ENCODE assay signal across 20 cellular contexts in the genomic region with DNA sequence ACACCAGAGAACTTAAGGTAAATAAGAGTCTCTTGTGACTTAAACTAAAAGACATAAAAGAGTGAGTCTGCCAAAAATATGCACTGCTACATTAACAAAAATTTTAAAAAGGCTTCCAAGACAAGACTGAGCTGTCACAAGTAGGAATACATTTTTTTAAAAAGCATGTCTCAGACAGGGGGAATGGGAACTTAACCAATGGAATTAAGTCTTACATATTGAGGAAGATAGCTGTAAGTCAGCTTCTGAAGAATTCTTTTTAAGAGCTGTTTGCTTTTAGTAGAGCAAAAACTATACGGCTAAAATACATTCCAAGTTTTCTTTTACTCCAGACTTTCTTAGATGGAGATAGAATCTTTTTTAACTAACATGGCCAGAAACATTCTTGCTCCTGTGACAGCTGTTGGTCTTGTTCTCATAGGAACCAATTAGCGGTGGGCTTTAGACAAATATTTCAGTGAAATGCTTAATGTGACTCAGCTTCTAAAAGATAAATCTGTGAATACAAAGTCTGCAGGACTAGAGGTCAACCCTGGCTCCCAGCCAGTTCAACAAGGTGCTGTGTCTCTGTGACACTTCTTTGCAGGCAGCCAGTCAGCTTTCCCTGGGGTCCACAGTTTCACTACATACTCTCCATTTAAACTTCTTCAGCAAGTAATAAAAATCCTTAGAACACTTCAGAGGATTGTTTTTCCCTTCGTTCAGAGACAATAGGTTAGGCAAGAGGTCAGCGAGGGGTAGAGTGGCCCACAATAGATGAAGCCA.
DNase-seq lines count a peak whose midpoint lies in the region; ATAC-seq and TF ChIP-seq lines count a peak whose summit lies in the region.
"Had no signal": no experiment of that assay in that cellular context is flagged by ENCODE, and none has a peak within 500 bp of the region (broad histone marks: within the 10 kb centered on the region; RNA-seq: fewer than 3 reads in every experiment).

No MANE protein-coding gene starts in this region.

- H3K9me3 Mint-ChIP-seq in HFFc6: no peaks in the 10 kb centered on the region
- no peaks in the 10 kb centered on the region for H3K9me3 Mint-ChIP-seq in progenitor cell of endocrine pancreas (ENCODE audit: low read depth)
- H3K9me3 Mint-ChIP-seq: CD4-positive, alpha-beta T cell had no signal

- no peak overlapping the region for H3K4me3 Mint-ChIP-seq in HFFc6
- H3K4me3 Mint-ChIP-seq in progenitor cell of endocrine pancreas (ENCODE audit: low read depth): no peak overlapping the region
- H3K4me3 Mint-ChIP-seq: activated naive CD8-positive, alpha-beta T cell; activated T-cell treated with anti-CD3 and anti-CD28 coated beads, Interleukin-2, amount 50 U/mL, for 24 hours; CD4-positive, alpha-beta T cell; naive thymus-derived CD4-positive, alpha-beta T cell had no signal

- TF ChIP-seq CTCF in HFFc6 (IDR thresholded peaks at IDR 0.05): no peak
- no peak for TF ChIP-seq CTCF in progenitor cell of endocrine pancreas (IDR thresholded peaks at IDR 0.05; ENCODE audit: unreplicated experiment)

- peaks cover 3% of the 10 kb centered on the region for H3K27me3 Mint-ChIP-seq in HFFc6 (ENCODE audit: insufficient read depth)
- no peaks in the 10 kb centered on the region for H3K27me3 Mint-ChIP-seq in progenitor cell of endocrine pancreas
- H3K27me3 Mint-ChIP-seq: activated naive CD8-positive, alpha-beta T cell; activated T-cell treated with anti-CD3 and anti-CD28 coated beads, Interleukin-2, amount 50 U/mL, for 24 hours; CD4-positive, alpha-beta T cell; naive thymus-derived CD4-positive, alpha-beta T cell had no signal

- DNase-seq in HFFc6: no peak
- DNase-seq in astrocyte of the hippocampus (ENCODE audit: low read depth, low spot score): peak; percentile 72
- DNase-seq in hepatic stellate cell (ENCODE audit: low spot score): peak; percentile 13
- no peak for DNase-seq in progenitor cell of endocrine pancreas (ENCODE audit: low spot score, unreplicated experiment)
- no peak for DNase-seq in stimulated activated CD4-positive, alpha-beta T cell treated with anti-CD3 and anti-CD28 coated beads, Interleukin-4, amount 100 ng/mL, for 1 hour
- DNase-seq in NOMO-1 treated with DMSO at 0.1 percent for 48 hours (lab: John Stamatoyannopoulos, UW; ENCODE audit: unreplicated experiment): no peak
- DNase-seq: activated CD4-positive, alpha-beta T cell treated with anti-CD3 and anti-CD28 coated beads, Interleukin-2, amount 50 U/mL, for 1 hour; activated T-cell treated with anti-CD3 and anti-CD28 coated beads, Interleukin-2, amount 50 U/mL, for 24 hours; CD4-positive, alpha-beta T cell; erythroblast; naive thymus-derived CD4-positive, alpha-beta T cell; NCI-H2081; NCI-H510A treated with DMSO at 0.1 percent for 48 hours; OCI-M1; stimulated activated CD4-positive, alpha-beta T cell treated with anti-CD3 and anti-CD28 coated beads, Interleukin-4, amount 100 ng/mL, for 4 hours; tibial artery had no signal

- H3K27ac Mint-ChIP-seq in HFFc6 (peak overlapping the region; percentile 48), progenitor cell of endocrine pancreas (peak overlapping the region; percentile 5)
- H3K27ac Mint-ChIP-seq: activated naive CD8-positive, alpha-beta T cell; activated T-cell treated with anti-CD3 and anti-CD28 coated beads, Interleukin-2, amount 50 U/mL, for 24 hours; CD4-positive, alpha-beta T cell; naive thymus-derived CD4-positive, alpha-beta T cell had no signal

- H3K36me3 Mint-ChIP-seq in HFFc6 (ENCODE audit: low read depth) (peaks cover 55% of the 10 kb centered on the region), progenitor cell of endocrine pancreas (ENCODE audit: insufficient read depth) (no peaks in the 10 kb centered on the region)
- H3K36me3 Mint-ChIP-seq: activated naive CD8-positive, alpha-beta T cell; naive thymus-derived CD4-positive, alpha-beta T cell had no signal

- ATAC-seq in HG03025 (IDR thresholded peaks at IDR 0.05; ENCODE audit: low FRiP score, unreplicated experiment): no peak
- ATAC-seq: left lobe of liver; naive thymus-derived CD4-positive, alpha-beta T cell; SK-N-SH treated with all-trans-retinoic acid at 6 μM for 48 hours had no signal

- H3K4me1 Mint-ChIP-seq in HFFc6 (ENCODE audit: low read depth): peaks cover 45% of the 10 kb centered on the region
- H3K4me1 Mint-ChIP-seq in progenitor cell of endocrine pancreas (ENCODE audit: low read depth): peaks cover 9% of the 10 kb centered on the region
- H3K4me1 Mint-ChIP-seq: naive thymus-derived CD4-positive, alpha-beta T cell had no signal

Comparison
In these comparisons a context has a peak if more than half of its experiments do, and no peak if none do; other contexts are left out.
1. DNase-seq: peak in astrocyte of the hippocampus (single experiment) and hepatic stellate cell (single experiment); none in HFFc6 (single experiment), progenitor cell of endocrine pancreas (single experiment), stimulated activated CD4-positive, alpha-beta T cell treated with anti-CD3 and anti-CD28 coated beads, Interleukin-4, amount 100 ng/mL, for 1 hour (single experiment) and NOMO-1 treated with DMSO at 0.1 percent for 48 hours (single experiment).